ENCODE assay signal across 9 cellular contexts in genomic region chr2:28736034-28736433, GRCh38. TPM values are rescaled to one million over a fixed set of nuclear protein-coding genes. Genes with fewer than 3 reads are reported as not detected.
DNase-seq lines count a peak whose midpoint lies in the region; ATAC-seq and TF ChIP-seq lines count a peak whose summit lies in the region.
"Had no signal": no experiment of that assay in that cellular context is flagged by ENCODE, and none has a peak within 500 bp of the region (broad histone marks: within the 10 kb centered on the region; RNA-seq: fewer than 3 reads in every experiment).

No MANE protein-coding gene starts in this region.

- no peak for TF ChIP-seq POLR2A in adrenal gland (IDR thresholded peaks at IDR 0.05)

- intact Hi-C loops in adrenal gland (cut with DNase I), result no loop called here
- intact Hi-C loops in heart right ventricle (cut with DNase I), result no loop called here

- POLR2A ChIA-PET in CD8-positive, alpha-beta memory T cell (lab: Charles Lee), result no interaction called here

- H3F3A ChIP-seq in GM23248 (ENCODE audit: insufficient read depth), result no peaks in the 10 kb centered on the region

- ATAC-seq in heart right ventricle, result peak; percentile 93 to 99 (median 96)
- ATAC-seq: activated T-cell treated with anti-CD3 and anti-CD28 coated beads, Interleukin-2, amount 50 U/mL, for 4 hours had no signal

- H3K4me1 ChIP-seq in GM23248 (ENCODE audit: insufficient read depth) (no peaks in the 10 kb centered on the region), adrenal gland (replicated peaks in 1 of 2) (peaks cover 7 to 10% of the 10 kb centered on the region in 2 donors), heart right ventricle (peaks cover 0 to 20% (median 8%) of the 10 kb centered on the region in 9 donors)
- H3K4me1 ChIP-seq in CD8-positive, alpha-beta memory T cell (ENCODE audit: insufficient read depth, low read length), result no peaks in the 10 kb centered on the region

- H3K27ac ChIP-seq in GM23248 (no peak overlapping the region), adrenal gland (peak overlapping the region in 1 of 5 donors; percentile 52), heart right ventricle (peak overlapping the region in 9 of 10 donors; percentile 2 to 88 (median 82))
- no peak overlapping the region for H3K27ac ChIP-seq in CD8-positive, alpha-beta memory T cell (ENCODE audit: low read depth, low read length)

- DNase-seq in GM23248 (peak; percentile 49), adrenal gland (peak; percentile 79 to 93 (median 90)), heart right ventricle (peak; percentile 50 to 80), retinal pigment epithelial cell (ENCODE audit: low read depth) (peak; percentile 69), NOMO-1 treated with DMSO at 0.1 percent for 48 hours (lab: John Stamatoyannopoulos, UW; ENCODE audit: unreplicated experiment) (no peak), HuH-7 (ENCODE audit: low spot score) (no peak), NCI-H1092 (lab: John Stamatoyannopoulos, UW) (no peak)
- no peak for DNase-seq in CD8-positive, alpha-beta memory T cell
- DNase-seq: activated T-cell treated with anti-CD3 and anti-CD28 coated beads, Interleukin-2, amount 50 U/mL, for 4 hours had no signal

- H3K9me2 ChIP-seq in GM23248 (ENCODE audit: insufficient read depth), result no peaks in the 10 kb centered on the region

- H3K4me1 Mint-ChIP-seq in CD8-positive, alpha-beta memory T cell, result no peaks in the 10 kb centered on the region

- 34 to 40% methylated on average over 3 of the region's 3 CpGs for WGBS in GM23248 (ENCODE audit: low coverage in 1 of 2, low lambda C conversion rate in 2 of 2, missing lambda C conversion rate in 2 of 2), 2 experiments
- WGBS in adrenal gland, 4 donors, result 24 to 37% (median 29%) methylated on average over 3 of the region's 3 CpGs
- WGBS in heart right ventricle, 2 donors, result 19 to 22% methylated on average over 3 of the region's 3 CpGs

- H3K9ac ChIP-seq in GM23248, result no peak overlapping the region

- in situ Hi-C loops in GM23248 (cut with MboI), result no loop called here

- H3K9me3 Mint-ChIP-seq in CD8-positive, alpha-beta memory T cell, result peaks cover 0 to 13% (median 8%) of the 10 kb centered on the region in 5 donors

- no peak overlapping the region for H3K27ac Mint-ChIP-seq in CD8-positive, alpha-beta memory T cell

- peaks cover 2 to 32% (median 3%) of the 10 kb centered on the region in 3 donors for H3K36me3 Mint-ChIP-seq in CD8-positive, alpha-beta memory T cell

- no peak overlapping the region for H3K4me3 Mint-ChIP-seq in CD8-positive, alpha-beta memory T cell
- H3K4me3 Mint-ChIP-seq: activated T-cell treated with anti-CD3 and anti-CD28 coated beads, Interleukin-2, amount 50 U/mL, for 4 hours had no signal

- TF ChIP-seq CTCF in adrenal gland (IDR thresholded peaks at IDR 0.05), result no peak
- no peak for TF ChIP-seq CTCF in heart right ventricle (IDR thresholded peaks at IDR 0.05)
- no peak for TF ChIP-seq CTCF in retinal pigment epithelial cell (conservative IDR thresholded peaks at IDR 0.05; ENCODE audit: low read depth, low read length)

- no peaks in the 10 kb centered on the region for H3K9me3 ChIP-seq in GM23248 (ENCODE audit: low read depth)
- peaks cover 0 to 5% (median 0%) of the 10 kb centered on the region in 3 donors for H3K9me3 ChIP-seq in adrenal gland (replicated peaks in 1 of 3)
- H3K9me3 ChIP-seq in heart right ventricle, result peaks cover 0 to 17% (median 8%) of the 10 kb centered on the region in 11 donors
- H3K9me3 ChIP-seq in CD8-positive, alpha-beta memory T cell (ENCODE audit: low read length), result peaks cover 4% of the 10 kb centered on the region

- H3K79me2 ChIP-seq in GM23248 (ENCODE audit: insufficient read depth), result no peaks in the 10 kb centered on the region

- no peak overlapping the region for H3K4me2 ChIP-seq in GM23248 (ENCODE audit: unreplicated experiment)

- H4K20me1 ChIP-seq in GM23248 (ENCODE audit: insufficient read depth), result no peaks in the 10 kb centered on the region

- 0 out of 2 replicates have a peak overlapping the region, but pooled peaks have one; percentile 5 for H2AFZ ChIP-seq in GM23248

- H3K27me3 ChIP-seq in GM23248 (replicated peaks; ENCODE audit: insufficient read depth) (no peaks in the 10 kb centered on the region), adrenal gland (no peaks in the 10 kb centered on the region), heart right ventricle (no peaks in the 10 kb centered on the region)
- H3K27me3 ChIP-seq in CD8-positive, alpha-beta memory T cell (ENCODE audit: insufficient read depth, low read length, poor library complexity, severe bottlenecking), result no peaks in the 10 kb centered on the region

- H3K36me3 ChIP-seq in GM23248 (ENCODE audit: low read depth), result no peaks in the 10 kb centered on the region
- no peaks in the 10 kb centered on the region for H3K36me3 ChIP-seq in adrenal gland (replicated peaks in 1 of 2)
- H3K36me3 ChIP-seq in heart right ventricle, result no peaks in the 10 kb centered on the region
- H3K36me3 ChIP-seq in CD8-positive, alpha-beta memory T cell (ENCODE audit: insufficient read depth, low read length), result no peaks in the 10 kb centered on the region

- H3K4me3 ChIP-seq in GM23248 (no peak overlapping the region), adrenal gland (no peak overlapping the region), heart right ventricle (peak overlapping the region in 8 of 10 donors; percentile 19 to 43 (median 38)), retinal pigment epithelial cell (ENCODE audit: low read length) (no peak overlapping the region)
- no peak overlapping the region for H3K4me3 ChIP-seq in CD8-positive, alpha-beta memory T cell (ENCODE audit: low read length)

- CTCF ChIA-PET in CD8-positive, alpha-beta memory T cell (lab: Charles Lee), result interaction anchor here (1.0 kb wide), 1 partner anchor 10 kb away, joined by 3 read pairs; no protein-coding TSS in a partner anchor

- peaks cover 3 to 9% of the 10 kb centered on the region in 2 donors for H3K27me3 Mint-ChIP-seq in CD8-positive, alpha-beta memory T cell

RNA-seq across cellular contexts. Expression of gene PPP1CB, which starts 15.6 kb away (rescaled TPM):
- total RNA-seq in GM23248 (2014; rRNA removed; shearing (Covaris generic)), result 119 and 127 TPM in 2 replicates
- polyA plus RNA-seq in GM23248 (2016; fragmentation: Nextera tagmentation; extraction: Ambion mirVana) (122 and 125 TPM in 2 replicates), adrenal gland (100 to 1,000 TPM in 1 of 3 donors, 10 to 100 TPM in 2; 46.7 to 174 (median 56.1) TPM), heart right ventricle (100 to 1,000 TPM in 1 of 2 donors, 10 to 100 TPM in 1; 81.8 to 101 TPM)
- total RNA-seq in adrenal gland (100 to 1,000 TPM in 7 of 8 donors, 10 to 100 TPM in 1; 89.4 to 272 (median 225) TPM), heart right ventricle (100 to 1,000 TPM; 381 to 525 (median 432) TPM)
- total RNA-seq in CD8-positive, alpha-beta memory T cell, result 100 to 1,000 TPM; 208 to 214 TPM
- polyA plus RNA-seq in CD8-positive, alpha-beta memory T cell, result 95.4 TPM

Comparison
In these comparisons a context has a peak if more than half of its experiments do, and no peak if none do; other contexts are left out.
1. DNase-seq: peak in GM23248 (single experiment), adrenal gland (7 of 7), heart right ventricle (2 of 2) and retinal pigment epithelial cell (single experiment); none in NOMO-1 treated with DMSO at 0.1 percent for 48 hours (single experiment), HuH-7 (single experiment), NCI-H1092 (single experiment) and CD8-positive, alpha-beta memory T cell (0 of 5).
2. H3K27ac ChIP-seq: peak in heart right ventricle (9 of 10); none in GM23248 (single experiment) and CD8-positive, alpha-beta memory T cell (single experiment).
3. H3K4me3 ChIP-seq: peak in heart right ventricle (8 of 10); none in GM23248 (single experiment), adrenal gland (0 of 4), retinal pigment epithelial cell (single experiment) and CD8-positive, alpha-beta memory T cell (single experiment).